In genomic region chr10:103598654-103599115, GRCh38 we compare ENCODE assay signal across 9 cellular contexts.
DNase-seq lines count a peak whose midpoint lies in the region; ATAC-seq, FAIRE-seq and TF ChIP-seq lines count a peak whose summit lies in the region.
"Had no signal": no experiment of that assay in that cellular context is flagged by ENCODE, and none has a peak within 500 bp of the region (broad histone marks: within the 10 kb centered on the region; RNA-seq: fewer than 3 reads in every experiment).

No MANE protein-coding gene starts in this region.

- no peaks in the 10 kb centered on the region for H3K9me2 ChIP-seq in GM23248 (ENCODE audit: insufficient read depth)

- H3K36me3 ChIP-seq in GM23248 (ENCODE audit: low read depth) (peaks cover 13% of the 10 kb centered on the region; the same call in 1 of the 2 replicates), breast epithelium (no peaks in the 10 kb centered on the region), kidney (ENCODE audit: control insufficient read depth in 1 of 2, insufficient read depth in 2 of 2, low read length in 2 of 2) (peaks cover 0 to 5% of the 10 kb centered on the region in 2 donors), tibial artery (peaks cover 12 to 26% (median 24%) of the 10 kb centered on the region in 3 donors)

- 39 to 43% methylated on average over 7 of the region's 7 CpGs for WGBS in GM23248 (ENCODE audit: low coverage in 1 of 2, low lambda C conversion rate in 2 of 2, missing lambda C conversion rate in 2 of 2), 2 experiments

- H3K4me2 ChIP-seq in GM23248 (ENCODE audit: unreplicated experiment): no peak overlapping the region

- FAIRE-seq in kidney (lab: Jason Lieb, UNC): no peak

- peak; percentile 90 for TF ChIP-seq CTCF in C4-2B (conservative IDR thresholded peaks at IDR 0.05)
- peak in 2 of 3 donors; percentile 62 to 63 for TF ChIP-seq CTCF in breast epithelium (IDR thresholded peaks at IDR 0.05)
- TF ChIP-seq CTCF in kidney (IDR thresholded peaks at IDR 0.05; ENCODE audit: borderline replicate concordance, extremely low read depth, insufficient read depth): peak; percentile 69
- peak; percentile 57 to 81 for TF ChIP-seq CTCF in tibial artery (IDR thresholded peaks at IDR 0.05)

- in situ Hi-C loops in GM23248 (cut with MboI): no loop called here

- H3K4me1 ChIP-seq in GM23248 (ENCODE audit: insufficient read depth) (peaks cover 8% of the 10 kb centered on the region; the same call in 1 of the 2 replicates), breast epithelium (no peaks in the 10 kb centered on the region), kidney (ENCODE audit: control insufficient read depth in 1 of 2, insufficient read depth in 1 of 2, low read depth in 1 of 2, low read length in 2 of 2) (no peaks in the 10 kb centered on the region), tibial artery (peaks cover 6 to 51% (median 21%) of the 10 kb centered on the region in 4 donors)

- no peaks in the 10 kb centered on the region for H4K20me1 ChIP-seq in GM23248 (ENCODE audit: insufficient read depth)

- H3K79me2 ChIP-seq in GM23248 (ENCODE audit: insufficient read depth): 0 out of 2 replicates have a peak, but pooled peaks cover 4% of the 10 kb centered on the region

- no peak for ATAC-seq in HG03025 (IDR thresholded peaks at IDR 0.05; ENCODE audit: low FRiP score, unreplicated experiment)

- H3K9ac ChIP-seq in GM23248: no peak overlapping the region
- H3K9ac ChIP-seq in kidney (ENCODE audit: low read length in 2 of 2): no peak overlapping the region

- peaks cover 55% of the 10 kb centered on the region for H3F3A ChIP-seq in GM23248 (ENCODE audit: insufficient read depth)

- H3K27me3 ChIP-seq in GM23248 (replicated peaks; ENCODE audit: insufficient read depth) (no peaks in the 10 kb centered on the region), breast epithelium (no peaks in the 10 kb centered on the region), tibial artery (no peaks in the 10 kb centered on the region)

- no peaks in the 10 kb centered on the region for H3K9me3 ChIP-seq in GM23248 (ENCODE audit: low read depth)
- no peaks in the 10 kb centered on the region for H3K9me3 ChIP-seq in breast epithelium
- H3K9me3 ChIP-seq in kidney (ENCODE audit: control insufficient read depth in 1 of 2, low read length in 2 of 2): no peaks in the 10 kb centered on the region
- H3K9me3 ChIP-seq in tibial artery: no peaks in the 10 kb centered on the region

- H3K4me3 ChIP-seq in GM23248 (no peak overlapping the region), breast epithelium (no peak overlapping the region), kidney (ENCODE audit: low read length in 2 of 2) (no peak overlapping the region), tibial artery (no peak overlapping the region)
- H3K4me3 ChIP-seq: SK-N-MC had no signal

- DNase-seq in GM23248 (peak; percentile 87), NCI-H69 (lab: John Stamatoyannopoulos, UW) (peak; percentile 87), breast epithelium (ENCODE audit: low spot score in 2 of 2) (no peak), kidney (no peak), tibial artery (no peak)
- no peak for DNase-seq in activated CD8-positive, alpha-beta memory T cell treated with anti-CD3 and anti-CD28 coated beads, Interleukin-2, amount 50 U/mL, for 4 hours

- H3K27ac ChIP-seq in C4-2B (no peak overlapping the region), GM23248 (0 out of 2 replicates have a peak overlapping the region, but pooled peaks have one; percentile 31), breast epithelium (peak overlapping the region in 1 of 2 donors; percentile 26), kidney (ENCODE audit: low read depth in 2 of 2, low read length in 2 of 2) (no peak overlapping the region), tibial artery (no peak overlapping the region)
- H3K27ac ChIP-seq: SK-N-MC had no signal

- intact Hi-C loops in breast epithelium (cut with DNase I; ENCODE audit: low total_unique reads) (no loop called here), kidney (cut with DNase I) (no loop called here), tibial artery (cut with DNase I; ENCODE audit: low total_unique reads) (no loop called here)

- H2AFZ ChIP-seq in GM23248: no peak overlapping the region

- no peak for TF ChIP-seq POLR2A in breast epithelium (IDR thresholded peaks at IDR 0.05)

Comparison
In these comparisons a context has a peak if more than half of its experiments do, and no peak if none do; other contexts are left out.
1. DNase-seq: peak in GM23248 (single experiment) and NCI-H69 (single experiment); none in breast epithelium (0 of 2), kidney (single experiment), tibial artery (0 of 2) and activated CD8-positive, alpha-beta memory T cell treated with anti-CD3 and anti-CD28 coated beads, Interleukin-2, amount 50 U/mL, for 4 hours (single experiment).
2. Peak in every context shown above with its lines, with median percentiles within 50 percentile points of each other: CTCF ChIP-seq.